Comparison of ENCODE assay signal across 8 cellular contexts in the genomic region with DNA sequence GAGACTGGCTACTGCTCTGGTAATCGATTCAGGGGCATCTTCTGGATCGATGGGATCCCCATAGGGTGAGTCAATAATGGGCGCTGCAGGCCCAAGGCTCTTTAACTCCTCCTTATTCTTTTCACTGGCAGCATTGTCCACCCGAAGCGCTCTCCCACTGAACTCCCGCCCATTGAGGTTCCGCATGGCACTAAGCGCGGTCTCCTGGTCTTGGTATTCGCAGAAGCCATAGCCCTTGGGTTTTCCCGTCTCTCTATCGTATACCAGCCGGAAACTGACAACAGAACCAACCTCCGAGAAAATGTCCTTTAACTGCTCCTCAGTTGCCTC. TPM values are rescaled to one million over a fixed set of nuclear protein-coding genes. Genes with fewer than 3 reads are reported as not detected.
A peak's percentile ranks its signal among the peaks of the same experiment; 100 is the strongest.
DNase-seq lines count a peak whose midpoint lies in the region; ATAC-seq and TF ChIP-seq lines count a peak whose summit lies in the region.

No MANE protein-coding gene starts in this region.

- H3K9me3 ChIP-seq in mesodermal cell (ENCODE audit: control insufficient read depth, low read length) (no peaks in the 10 kb centered on the region), uterus (no peaks in the 10 kb centered on the region)

- 0 to 2% methylated on average over 10 to 14 of the region's 14 CpGs for WGBS in mesodermal cell (ENCODE audit: insufficient coverage in 2 of 2), 2 experiments

- H3K27me3 ChIP-seq in uterus = no peaks in the 10 kb centered on the region

- TF ChIP-seq CTCF in LNCaP clone FGC (IDR thresholded peaks at IDR 0.05; ENCODE audit: control insufficient read depth, extremely low read depth, insufficient read depth) (no peak), uterus (IDR thresholded peaks at IDR 0.05) (no peak)

- ATAC-seq in GM21786 (IDR thresholded peaks at IDR 0.05; ENCODE audit: unreplicated experiment) = peak; percentile 21

- H3K4me3 ChIP-seq in LNCaP clone FGC (ENCODE audit: low read depth, low read length) (peak overlapping the region; percentile 81), mesodermal cell (ENCODE audit: extremely low read depth, insufficient read depth, low read length, poor library complexity, severe bottlenecking) (peak overlapping the region; percentile 69), uterus (peak overlapping the region; percentile 76 to 87)

- H3K4me1 ChIP-seq in mesodermal cell (ENCODE audit: control insufficient read depth, insufficient read depth, low read length, poor library complexity, severe bottlenecking) (peaks cover 19% of the 10 kb centered on the region), uterus (peaks cover 10 to 14% of the 10 kb centered on the region in 2 donors)

- H3K27ac ChIP-seq in caudate nucleus (ENCODE audit: low read depth, low read length) (peak overlapping the region; percentile 100), mesodermal cell (ENCODE audit: low read depth, low read length, severe bottlenecking) (peak overlapping the region; percentile 99), uterus (peak overlapping the region; percentile 95 to 97)

- H3K36me3 ChIP-seq in mesodermal cell (ENCODE audit: control insufficient read depth, insufficient read depth, low read length) = peaks cover 15% of the 10 kb centered on the region
- H3K36me3 ChIP-seq in uterus = no peaks in the 10 kb centered on the region

- TF ChIP-seq POLR2A in uterus (IDR thresholded peaks at IDR 0.05) = no peak

- peak; percentile 29 for DNase-seq in GM03348 (ENCODE audit: low spot score)
- no peak for DNase-seq in LNCaP clone FGC (ENCODE audit: low read depth)
- peak in 4 of 61 donors; percentile 24 to 54 (median 36) for DNase-seq in caudate nucleus (lab: John Stamatoyannopoulos, UW)
- DNase-seq in uterus = no peak
- no peak for DNase-seq in EL
- DNase-seq in NCI-H1092 treated with DMSO at 0.1 percent for 48 hours (lab: John Stamatoyannopoulos, UW) = no peak

- intact Hi-C loops in uterus (cut with DNase I; ENCODE audit: low total_unique reads) = no loop called here

RNA-seq across cellular contexts. Expression of a gene that starts 0.3 kb away (rescaled TPM):
- 17.7 TPM for polyA plus RNA-seq in mesodermal cell (2013, experiment 1 of 2)
- polyA plus RNA-seq in mesodermal cell (2013, experiment 2 of 2) = 16.8 TPM
- 10 to 100 TPM; 18.4 to 41.7 (median 23.3) TPM for total RNA-seq in uterus
